ENCODE assay signal across 14 cellular contexts in the genomic region with DNA sequence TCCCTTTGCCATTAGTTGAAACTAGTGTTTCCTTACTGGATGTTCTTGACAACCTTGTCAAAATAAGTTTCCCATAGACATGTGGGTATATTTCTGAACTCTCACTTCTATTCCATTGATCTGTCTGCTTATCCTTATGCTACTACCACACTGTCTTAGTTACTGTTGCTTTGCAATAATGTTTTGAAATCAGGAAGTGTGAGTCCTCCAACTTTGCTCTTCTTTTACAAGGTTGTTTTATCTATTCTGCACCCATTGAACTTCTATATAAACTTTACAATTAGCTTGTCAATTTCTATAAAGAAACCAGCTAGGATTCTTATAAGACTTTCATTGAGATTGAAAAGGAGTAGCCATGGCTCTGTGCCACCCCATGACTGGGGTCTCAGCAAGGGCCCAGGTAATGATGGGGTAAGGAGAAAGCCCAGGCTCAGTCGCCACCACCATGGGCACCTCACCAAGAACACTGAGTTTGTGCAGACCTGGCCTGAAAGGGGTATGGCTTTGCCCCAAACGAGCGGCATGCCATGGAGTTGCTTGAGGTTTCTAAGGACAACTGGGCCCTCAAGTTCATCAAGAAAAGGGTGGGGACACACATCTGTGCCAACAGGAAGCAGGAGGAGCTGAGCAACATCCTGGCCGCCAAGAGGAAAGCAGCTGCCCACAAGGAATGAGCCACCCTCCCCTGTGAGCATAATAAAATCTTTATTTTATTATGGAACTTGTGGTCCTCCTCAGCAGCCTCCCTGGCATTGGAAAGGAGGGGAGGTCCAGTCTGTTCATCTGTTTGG. TPM values are rescaled to one million over a fixed set of nuclear protein-coding genes. Genes with fewer than 3 reads are reported as not detected.
DNase-seq lines count a peak whose midpoint lies in the region; ATAC-seq and TF ChIP-seq lines count a peak whose summit lies in the region.
"Had no signal": no experiment of that assay in that cellular context is flagged by ENCODE, and none has a peak within 500 bp of the region (broad histone marks: within the 10 kb centered on the region; RNA-seq: fewer than 3 reads in every experiment).

No MANE protein-coding gene starts in this region.

- H3K4me2 ChIP-seq in Karpas-422 (ENCODE audit: low read depth, low read length, poor library complexity, severe bottlenecking): no peak overlapping the region

- DNase-seq in Karpas-422: no peak
- peak; percentile 77 for DNase-seq in MCF 10A (ENCODE audit: unreplicated experiment)
- peak; percentile 49 to 77 (median 73) for DNase-seq in right cardiac atrium
- DNase-seq in spleen: no peak
- DNase-seq in ureter (ENCODE audit: low spot score): no peak
- no peak for DNase-seq in CD8-positive, alpha-beta memory T cell
- DNase-seq in NCI-H226: no peak
- DNase-seq in NCI-H1694 (lab: John Stamatoyannopoulos, UW): no peak
- DNase-seq: activated CD4-positive, CD25-positive, alpha-beta regulatory T cell; activated T-cell treated with anti-CD3 and anti-CD28 coated beads, Interleukin-2, amount 50 U/mL, for 4 hours; kidney glomerular epithelial cell; NCI-H2081 had no signal

- no peaks in the 10 kb centered on the region for H3K9me3 Mint-ChIP-seq in MCF 10A (ENCODE audit: unreplicated experiment)
- no peaks in the 10 kb centered on the region for H3K9me3 Mint-ChIP-seq in CD8-positive, alpha-beta memory T cell
- H3K9me3 Mint-ChIP-seq: activated T-cell treated with anti-CD3 and anti-CD28 coated beads, Interleukin-2, amount 50 U/mL, for 4 hours had no signal

- H3K27me3 Mint-ChIP-seq in MCF 10A (ENCODE audit: insufficient read depth, unreplicated experiment): no peaks in the 10 kb centered on the region
- peaks cover 7 to 26% of the 10 kb centered on the region in 2 donors for H3K27me3 Mint-ChIP-seq in CD8-positive, alpha-beta memory T cell

- no peaks in the 10 kb centered on the region for H3K9me3 ChIP-seq in Karpas-422 (ENCODE audit: low read length)
- no peaks in the 10 kb centered on the region for H3K9me3 ChIP-seq in right cardiac atrium (ENCODE audit: control insufficient read depth, low read length)
- H3K9me3 ChIP-seq in spleen: no peaks in the 10 kb centered on the region
- H3K9me3 ChIP-seq in CD8-positive, alpha-beta memory T cell (ENCODE audit: low read length): no peaks in the 10 kb centered on the region
- H3K9me3 ChIP-seq: uterus had no signal

- POLR2A ChIA-PET in MCF 10A (lab: Yijun Ruan, JAX): interaction anchor here (0.7 to 4.3 kb wide), 7 partner anchors 10 to 51 kb away, joined by 3 to 22 read pairs (median 7); a partner anchor contains a TSS
- POLR2A ChIA-PET in CD8-positive, alpha-beta memory T cell (lab: Charles Lee): no interaction called here

- no peaks in the 10 kb centered on the region for H3K9me2 ChIP-seq in Karpas-422 (replicated peaks; ENCODE audit: insufficient read depth, low read length)

- peaks cover 29% of the 10 kb centered on the region for H3K4me1 Mint-ChIP-seq in MCF 10A (ENCODE audit: insufficient read depth, unreplicated experiment)
- peaks cover 0 to 3% (median 0%) of the 10 kb centered on the region in 3 donors for H3K4me1 Mint-ChIP-seq in CD8-positive, alpha-beta memory T cell

- H3K4me3 Mint-ChIP-seq in MCF 10A (ENCODE audit: unreplicated experiment): no peak overlapping the region
- no peak overlapping the region for H3K4me3 Mint-ChIP-seq in CD8-positive, alpha-beta memory T cell
- H3K4me3 Mint-ChIP-seq: activated T-cell treated with anti-CD3 and anti-CD28 coated beads, Interleukin-2, amount 50 U/mL, for 4 hours had no signal

- no peaks in the 10 kb centered on the region for H3K27me3 ChIP-seq in Karpas-422 (ENCODE audit: low read length)
- H3K27me3 ChIP-seq in right cardiac atrium (ENCODE audit: control insufficient read depth, insufficient read depth): no peaks in the 10 kb centered on the region
- H3K27me3 ChIP-seq in spleen (replicated peaks in 1 of 7): no peaks in the 10 kb centered on the region
- no peaks in the 10 kb centered on the region for H3K27me3 ChIP-seq in CD8-positive, alpha-beta memory T cell (ENCODE audit: insufficient read depth, low read length, poor library complexity, severe bottlenecking)
- H3K27me3 ChIP-seq: uterus had no signal

- H3K9ac ChIP-seq in Karpas-422 (ENCODE audit: low read length): no peak overlapping the region

- 61% methylated on average over 4 of the region's 4 CpGs for WGBS in right cardiac atrium
- WGBS in spleen, 5 donors: 29 to 40% (median 35%) methylated on average over 4 of the region's 4 CpGs

- no peaks in the 10 kb centered on the region for H3K79me2 ChIP-seq in Karpas-422 (ENCODE audit: low read length)

- TF ChIP-seq POLR2A in spleen (IDR thresholded peaks at IDR 0.05): no peak

- peak overlapping the region; percentile 32 for H3K27ac Mint-ChIP-seq in MCF 10A (ENCODE audit: low read depth, unreplicated experiment)
- H3K27ac Mint-ChIP-seq in CD8-positive, alpha-beta memory T cell: peak overlapping the region in 1 of 8 donors; percentile 14

- intact Hi-C loops in MCF 10A (cut with micrococcal nuclease) (no loop called here), right cardiac atrium (cut with DNase I) (no loop called here), spleen (cut with DNase I; ENCODE audit: low total_unique reads) (no loop called here)

- H3K36me3 Mint-ChIP-seq in MCF 10A (ENCODE audit: insufficient read depth, unreplicated experiment): peaks cover 11% of the 10 kb centered on the region
- no peaks in the 10 kb centered on the region for H3K36me3 Mint-ChIP-seq in CD8-positive, alpha-beta memory T cell

- no peaks in the 10 kb centered on the region for H3K4me1 ChIP-seq in Karpas-422 (ENCODE audit: low read length)
- no peaks in the 10 kb centered on the region for H3K4me1 ChIP-seq in right cardiac atrium (ENCODE audit: control insufficient read depth, insufficient read depth, low read length)
- peaks cover 0 to 81% (median 41%) of the 10 kb centered on the region in 6 donors for H3K4me1 ChIP-seq in spleen
- no peaks in the 10 kb centered on the region for H3K4me1 ChIP-seq in CD8-positive, alpha-beta memory T cell (ENCODE audit: insufficient read depth, low read length)
- H3K4me1 ChIP-seq: uterus had no signal

- no peak overlapping the region for H3K27ac ChIP-seq in Karpas-422 (ENCODE audit: low read length)
- H3K27ac ChIP-seq in right cardiac atrium (ENCODE audit: low read length): peak overlapping the region; percentile 72
- H3K27ac ChIP-seq in spleen: peak overlapping the region in 7 of 8 donors; percentile 31 to 87 (median 73)
- no peak overlapping the region for H3K27ac ChIP-seq in CD8-positive, alpha-beta memory T cell (ENCODE audit: low read depth, low read length)
- H3K27ac ChIP-seq: uterus had no signal

- peak overlapping the region; percentile 50; the same call in 1 of the 2 replicates for H2AFZ ChIP-seq in Karpas-422 (ENCODE audit: low read length)

- H3K4me3 ChIP-seq in Karpas-422 (ENCODE audit: low read length) (no peak overlapping the region), right cardiac atrium (ENCODE audit: low read length) (no peak overlapping the region), spleen (peak overlapping the region in 1 of 8 donors; percentile 28)
- H3K4me3 ChIP-seq in CD8-positive, alpha-beta memory T cell (ENCODE audit: low read length): no peak overlapping the region
- H3K4me3 ChIP-seq: uterus had no signal

- CTCF ChIA-PET in MCF 10A (lab: Yijun Ruan, JAX): interaction anchor here (0.6 to 0.8 kb wide), 2 partner anchors 61 kb away, joined by 3 to 4 read pairs; a partner anchor contains a TSS
- CTCF ChIA-PET in CD8-positive, alpha-beta memory T cell (lab: Charles Lee): no interaction called here

- peak; percentile 80 to 82 for ATAC-seq in right cardiac atrium
- ATAC-seq: activated T-cell treated with anti-CD3 and anti-CD28 coated beads, Interleukin-2, amount 50 U/mL, for 4 hours; Panc1 had no signal

- H4K20me1 ChIP-seq in Karpas-422 (ENCODE audit: insufficient read depth, low read depth, low read length): no peaks in the 10 kb centered on the region

- TF ChIP-seq CTCF in MCF 10A (IDR thresholded peaks at IDR 0.05; ENCODE audit: unreplicated experiment): no peak
- no peak for TF ChIP-seq CTCF in spleen (IDR thresholded peaks at IDR 0.05 in 8 of 11, conservative IDR thresholded peaks at IDR 0.05 in 3 of 11)

- BruUV-seq in MCF 10A (replicated peaks; lab: Mats Ljungman, UMichigan): no TSS peak

- H3K36me3 ChIP-seq in Karpas-422 (ENCODE audit: insufficient read depth, low read length) (no peaks in the 10 kb centered on the region), spleen (no peaks in the 10 kb centered on the region)
- no peaks in the 10 kb centered on the region for H3K36me3 ChIP-seq in CD8-positive, alpha-beta memory T cell (ENCODE audit: insufficient read depth, low read length)
- H3K36me3 ChIP-seq: uterus had no signal

RNA-seq across cellular contexts. Expression of a gene that starts 24.1 kb away (rescaled TPM):
- not detected in 2 replicates for total RNA-seq in Karpas-422 (2014; rRNA removed; shearing (Covaris generic); ENCODE audit: low replicate concordance)
- total RNA-seq in MCF 10A (2022) (0.79 and 2.2 TPM in 2 replicates), right cardiac atrium (10 to 100 TPM; 52.8 to 99.0 (median 68.0) TPM), spleen (100 to 1,000 TPM in 4 of 7 donors, 10 to 100 TPM in 3; 80.2 to 209 (median 101) TPM), ureter (17.3 TPM)
- polyA plus RNA-seq in right cardiac atrium (25.1 TPM), spleen (10 to 100 TPM; 40.2 to 60.9 (median 48.9) TPM)
- 1 to 10 TPM; 3.1 to 3.3 TPM for total RNA-seq in CD8-positive, alpha-beta memory T cell
- 0.43 TPM for polyA plus RNA-seq in CD8-positive, alpha-beta memory T cell

RNA-seq across cellular contexts. Expression of a gene that starts 30.3 kb away (rescaled TPM):
- total RNA-seq in Karpas-422 (2014; rRNA removed; shearing (Covaris generic); ENCODE audit: low replicate concordance): 23.8 and 29.9 TPM in 2 replicates
- total RNA-seq in MCF 10A (2022): 15.7 and 17.2 TPM in 2 replicates
- total RNA-seq in right cardiac atrium: 1 to 10 TPM; 4.3 to 5.0 (median 4.8) TPM
- 4.6 TPM for polyA plus RNA-seq in right cardiac atrium
- 10 to 100 TPM; 18.3 to 55.2 (median 24.5) TPM for total RNA-seq in spleen
- polyA plus RNA-seq in spleen: 10 to 100 TPM; 12.0 to 21.0 (median 18.2) TPM
- 24.1 TPM for total RNA-seq in ureter
- 10 to 100 TPM; 23.9 to 24.4 TPM for total RNA-seq in CD8-positive, alpha-beta memory T cell
- polyA plus RNA-seq in CD8-positive, alpha-beta memory T cell: 15.4 TPM

RNA-seq across cellular contexts. Expression of a gene that starts 38.5 kb away (rescaled TPM):
- total RNA-seq in Karpas-422 (2014; rRNA removed; shearing (Covaris generic); ENCODE audit: low replicate concordance): 126 and 131 TPM in 2 replicates
- total RNA-seq in MCF 10A (2022) (63.2 and 82.2 TPM in 2 replicates), right cardiac atrium (100 to 1,000 TPM in 3 of 4 donors, 10 to 100 TPM in 1; 96.8 to 130 (median 106) TPM), spleen (10 to 100 TPM; 35.1 to 61.4 (median 46.9) TPM), ureter (48.1 TPM)
- polyA plus RNA-seq in right cardiac atrium (334 TPM), spleen (100 to 1,000 TPM; 211 to 237 (median 216) TPM)
- 10 to 100 TPM; 77.5 to 81.7 TPM for total RNA-seq in CD8-positive, alpha-beta memory T cell
- polyA plus RNA-seq in CD8-positive, alpha-beta memory T cell: 146 TPM

RNA-seq across cellular contexts. Expression of a gene that starts 38.7 kb away (rescaled TPM):
- 101 and 106 TPM in 2 replicates for total RNA-seq in Karpas-422 (2014; rRNA removed; shearing (Covaris generic); ENCODE audit: low replicate concordance)
- total RNA-seq in MCF 10A (2022): 128 and 160 TPM in 2 replicates
- total RNA-seq in right cardiac atrium: 10 to 100 TPM; 68.2 to 77.6 (median 69.9) TPM
- 62.4 TPM for polyA plus RNA-seq in right cardiac atrium
- total RNA-seq in spleen: 100 to 1,000 TPM in 2 of 7 donors, 10 to 100 TPM in 5; 77.2 to 139 (median 90.4) TPM
- 10 to 100 TPM; 61.1 to 68.0 (median 64.4) TPM for polyA plus RNA-seq in spleen
- total RNA-seq in ureter: 78.8 TPM
- total RNA-seq in CD8-positive, alpha-beta memory T cell: 100 to 1,000 TPM in 1 of 2 experiments, 10 to 100 TPM in 1; 96.3 to 104 TPM
- 193 TPM for polyA plus RNA-seq in CD8-positive, alpha-beta memory T cell

RNA-seq across cellular contexts. Expression of a gene that starts 44.3 kb away (rescaled TPM):
- 19.0 and 33.5 TPM in 2 replicates for total RNA-seq in Karpas-422 (2014; rRNA removed; shearing (Covaris generic); ENCODE audit: low replicate concordance)
- total RNA-seq in MCF 10A (2022): 84.0 and 119 TPM in 2 replicates
- 10 to 100 TPM; 58.2 to 77.3 (median 71.0) TPM for total RNA-seq in right cardiac atrium
- polyA plus RNA-seq in right cardiac atrium: 44.6 TPM
- 10 to 100 TPM; 44.1 to 64.0 (median 58.7) TPM for total RNA-seq in spleen
- 10 to 100 TPM; 23.3 to 40.8 (median 27.7) TPM for polyA plus RNA-seq in spleen
- 71.8 TPM for total RNA-seq in ureter
- 100 to 1,000 TPM; 120 to 126 TPM for total RNA-seq in CD8-positive, alpha-beta memory T cell
- polyA plus RNA-seq in CD8-positive, alpha-beta memory T cell: 105 TPM

Comparison
In these comparisons a context has a peak if more than half of its experiments do, and no peak if none do; other contexts are left out.
1. DNase-seq: peak in MCF 10A (single experiment) and right cardiac atrium (3 of 3); none in Karpas-422 (single experiment), spleen (single experiment), ureter (single experiment), CD8-positive, alpha-beta memory T cell (0 of 5), NCI-H226 (single experiment) and NCI-H1694 (single experiment).
2. H3K27ac ChIP-seq: peak in right cardiac atrium (single experiment) and spleen (7 of 8); none in Karpas-422 (single experiment) and CD8-positive, alpha-beta memory T cell (single experiment).